In the genomic region with DNA sequence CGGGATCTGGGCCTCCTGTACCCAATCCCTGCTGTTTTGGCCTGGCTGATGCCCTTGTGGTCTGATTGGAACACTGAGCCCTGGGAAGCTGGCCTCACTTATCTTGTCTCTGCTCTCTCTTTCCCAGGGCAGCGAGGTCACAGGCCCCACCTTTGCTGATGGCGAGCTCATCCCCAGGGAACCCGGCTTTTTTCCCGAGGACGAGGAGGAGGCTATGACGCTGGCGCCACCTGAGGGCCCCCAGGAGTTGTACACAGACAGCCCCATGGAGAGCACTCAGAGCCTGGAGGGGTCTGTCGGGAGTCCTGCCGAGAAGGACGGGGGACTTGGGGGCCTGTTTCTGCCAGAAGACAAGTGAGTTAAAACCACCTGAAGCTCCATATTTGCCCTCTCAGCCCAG, we compare ENCODE assay signal across 1 cellular context.
TF ChIP-seq lines count a peak whose summit lies in the region.

No MANE protein-coding gene starts in this region.

TF ChIP-seq in GM23338, 12 proteins besides CTCF, POLR2A, EP300 and RAD21 (continued from another document):
- TF ChIP-seq ZNF462 (CRISPR knock-in tag; IDR thresholded peaks at IDR 0.05), result no peak
- no peak for TF ChIP-seq REST (IDR thresholded peaks at IDR 0.05; ENCODE audit: unreplicated experiment)
- TF ChIP-seq STAT1 (IDR thresholded peaks at IDR 0.05; ENCODE audit: unreplicated experiment), result no peak
- TF ChIP-seq EZH2 (IDR thresholded peaks at IDR 0.05; ENCODE audit: low read depth, unreplicated experiment), result no peak
- no peak for TF ChIP-seq ZNF331 (CRISPR knock-in tag; IDR thresholded peaks at IDR 0.05; ENCODE audit: low read depth)
- no peak for TF ChIP-seq CREB1 (CRISPR knock-in tag; IDR thresholded peaks at IDR 0.05; ENCODE audit: low read depth)
- no peak for TF ChIP-seq JUNB (IDR thresholded peaks at IDR 0.05; ENCODE audit: unreplicated experiment)
- no peak for TF ChIP-seq EZH2phosphoT487 (IDR thresholded peaks at IDR 0.05; ENCODE audit: unreplicated experiment)
- no peak for TF ChIP-seq ETS1 (IDR thresholded peaks at IDR 0.05)
TF ChIP-seq in GM23338: peak in this region for 0.
